9 cellular contexts compared by ENCODE assay signal in genomic region chr10:62853710-62854109, GRCh38.
DNase-seq lines count a peak whose midpoint lies in the region; ATAC-seq and TF ChIP-seq lines count a peak whose summit lies in the region.
"Had no signal": no experiment of that assay in that cellular context is flagged by ENCODE, and none has a peak within 500 bp of the region (broad histone marks: within the 10 kb centered on the region; RNA-seq: fewer than 3 reads in every experiment).

No MANE protein-coding gene starts in this region.

- no peak overlapping the region for H3K27ac ChIP-seq in MM.1S (ENCODE audit: low read length)

- H3K4me3 ChIP-seq in MM.1S (ENCODE audit: low read length) = no peak overlapping the region
- H3K4me3 ChIP-seq: K562 had no signal

- H4K20me1 ChIP-seq in MM.1S (ENCODE audit: insufficient read depth, low read length) = no peaks in the 10 kb centered on the region

- no peaks in the 10 kb centered on the region for H3K9me2 ChIP-seq in MM.1S (replicated peaks; ENCODE audit: insufficient read depth, low read length)

- peak; percentile 21 for ATAC-seq in GM18520 (IDR thresholded peaks at IDR 0.05; ENCODE audit: unreplicated experiment)
- ATAC-seq in HG03175 (IDR thresholded peaks at IDR 0.05; ENCODE audit: unreplicated experiment) = peak; percentile 17
- no peak for ATAC-seq in HG02840 (IDR thresholded peaks at IDR 0.05; ENCODE audit: low FRiP score, unreplicated experiment)
- ATAC-seq in GM19023 (IDR thresholded peaks at IDR 0.05; ENCODE audit: unreplicated experiment) = no peak
- ATAC-seq: K562 had no signal

- H3K9me3 ChIP-seq in MM.1S (replicated peaks; ENCODE audit: insufficient read depth, low read length) = no peaks in the 10 kb centered on the region

- H3K4me2 ChIP-seq in MM.1S (ENCODE audit: low read depth, low read length) = no peak overlapping the region

- H3K36me3 ChIP-seq in MM.1S (replicated peaks; ENCODE audit: insufficient read depth, low read length) = no peaks in the 10 kb centered on the region

- H3K9ac ChIP-seq in MM.1S (ENCODE audit: low read length) = no peak overlapping the region

- no peaks in the 10 kb centered on the region for H3K79me2 ChIP-seq in MM.1S (ENCODE audit: low read length)

- peaks cover 20% of the 10 kb centered on the region for H3K4me1 ChIP-seq in MM.1S (ENCODE audit: low read length)

- H3K27me3 ChIP-seq in MM.1S (replicated peaks; ENCODE audit: insufficient read depth, low read length) = no peaks in the 10 kb centered on the region

- TF ChIP-seq CTCF in MM.1S (IDR thresholded peaks at IDR 0.05; ENCODE audit: low read length) = no peak

- no peaks in the 10 kb centered on the region for H3F3A ChIP-seq in MM.1S (ENCODE audit: insufficient read depth, low read length)

- DNase-seq in activated CD8-positive, alpha-beta memory T cell treated with anti-CD3 and anti-CD28 coated beads for 48 hours (ENCODE audit: low read depth in 2 of 3, low spot score in 2 of 3) = peak; percentile 33 to 61 (median 61)
- peak; percentile 61 to 74 for DNase-seq in stimulated activated CD8-positive, alpha-beta memory T cell treated with anti-CD3 and anti-CD28 coated beads, Interleukin-15, amount 100 ng/mL, for 48 hours (ENCODE audit: low read depth in 2 of 2)
- DNase-seq in MM.1S = no peak
- DNase-seq: NCI-H82 had no signal

- H2AFZ ChIP-seq in MM.1S (ENCODE audit: low read length) = no peak overlapping the region

Comparison
In these comparisons a context has a peak if more than half of its experiments do, and no peak if none do; other contexts are left out.
1. ATAC-seq: peak in GM18520 (single experiment) and HG03175 (single experiment); none in HG02840 (single experiment) and GM19023 (single experiment).